1 cellular context compared by ENCODE assay signal in the genomic region with DNA sequence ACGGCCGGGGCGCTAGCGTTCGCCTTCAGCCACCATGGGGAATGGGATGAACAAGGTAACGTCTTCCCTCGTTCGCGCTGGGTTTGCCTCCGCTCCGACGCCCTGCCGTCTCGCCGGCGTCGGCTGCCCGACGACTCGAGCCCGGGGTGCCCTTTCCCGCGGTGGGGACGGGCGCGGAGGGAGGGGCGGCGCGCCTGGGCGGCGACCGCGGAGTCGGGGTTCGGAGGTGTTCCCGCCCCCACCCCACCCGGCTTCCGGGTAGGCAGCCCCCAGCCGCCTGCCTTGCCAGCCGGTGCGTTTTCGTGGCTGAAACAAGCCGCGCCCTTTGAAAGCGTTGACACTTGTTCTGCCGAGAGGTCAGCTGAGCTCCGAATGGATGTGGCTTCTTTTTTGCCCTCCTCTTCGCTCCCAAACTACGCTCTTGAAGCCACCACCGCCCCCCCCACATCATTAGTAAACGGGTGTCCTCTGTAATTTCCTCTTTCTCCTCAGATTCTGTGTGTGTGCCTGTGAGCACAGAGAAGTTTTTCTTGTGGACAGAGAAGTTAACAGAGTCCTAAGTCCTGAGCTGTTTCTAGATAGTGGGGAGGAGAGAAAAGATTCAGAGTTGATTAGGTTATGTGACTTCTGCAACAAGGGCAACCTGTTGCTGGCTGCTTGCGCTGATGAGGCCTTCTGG.
TF ChIP-seq lines count a peak whose summit lies in the region.

No MANE protein-coding gene starts in this region.

TF ChIP-seq in HepG2, 621 proteins besides CTCF, POLR2A, EP300 and RAD21 (continued from another document and continues in another):
- TF ChIP-seq, protein P1, sequence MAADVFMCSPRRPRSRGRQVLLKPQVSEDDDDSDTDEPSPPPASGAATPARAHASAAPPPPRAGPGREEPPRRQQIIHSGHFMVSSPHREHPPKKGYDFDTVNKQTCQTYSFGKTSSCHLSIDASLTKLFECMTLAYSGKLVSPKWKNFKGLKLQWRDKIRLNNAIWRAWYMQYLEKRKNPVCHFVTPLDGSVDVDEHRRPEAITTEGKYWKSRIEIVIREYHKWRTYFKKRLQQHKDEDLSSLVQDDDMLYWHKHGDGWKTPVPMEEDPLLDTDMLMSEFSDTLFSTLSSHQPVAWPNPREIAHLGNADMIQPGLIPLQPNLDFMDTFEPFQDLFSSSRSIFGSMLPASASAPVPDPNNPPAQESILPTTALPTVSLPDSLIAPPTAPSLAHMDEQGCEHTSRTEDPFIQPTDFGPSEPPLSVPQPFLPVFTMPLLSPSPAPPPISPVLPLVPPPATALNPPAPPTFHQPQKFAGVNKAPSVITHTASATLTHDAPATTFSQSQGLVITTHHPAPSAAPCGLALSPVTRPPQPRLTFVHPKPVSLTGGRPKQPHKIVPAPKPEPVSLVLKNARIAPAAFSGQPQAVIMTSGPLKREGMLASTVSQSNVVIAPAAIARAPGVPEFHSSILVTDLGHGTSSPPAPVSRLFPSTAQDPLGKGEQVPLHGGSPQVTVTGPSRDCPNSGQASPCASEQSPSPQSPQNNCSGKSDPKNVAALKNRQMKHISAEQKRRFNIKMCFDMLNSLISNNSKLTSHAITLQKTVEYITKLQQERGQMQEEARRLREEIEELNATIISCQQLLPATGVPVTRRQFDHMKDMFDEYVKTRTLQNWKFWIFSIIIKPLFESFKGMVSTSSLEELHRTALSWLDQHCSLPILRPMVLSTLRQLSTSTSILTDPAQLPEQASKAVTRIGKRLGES (CRISPR knock-in tag; IDR thresholded peaks at IDR 0.05; ENCODE audit: borderline replicate concordance), result no peak
- TF ChIP-seq MYNN (CRISPR knock-in tag; IDR thresholded peaks at IDR 0.05; ENCODE audit: low read depth) (no peak), CENPX (CRISPR knock-in tag; IDR thresholded peaks at IDR 0.05) (no peak), TAF1 (CRISPR knock-in tag; IDR thresholded peaks at IDR 0.05) (no peak; the same call in none of the 2 replicates), MTA3 (CRISPR knock-in tag; IDR thresholded peaks at IDR 0.05) (no peak), ADNP (CRISPR knock-in tag; IDR thresholded peaks at IDR 0.05) (no peak), ZNF850 (CRISPR knock-in tag; conservative IDR thresholded peaks at IDR 0.05) (no peak), IKZF1 (IDR thresholded peaks at IDR 0.05) (no peak), SNAPC2 (CRISPR knock-in tag; IDR thresholded peaks at IDR 0.05) (no peak; the same call in 1 of the 2 replicates), ZNF607 (CRISPR knock-in tag; IDR thresholded peaks at IDR 0.05; ENCODE audit: borderline replicate concordance) (peak; percentile 73), ZNF510 (CRISPR knock-in tag; IDR thresholded peaks at IDR 0.05; ENCODE audit: low read depth) (peak; percentile 80; the same call in 1 of the 2 replicates), NAIF1 (CRISPR knock-in tag; IDR thresholded peaks at IDR 0.05; ENCODE audit: borderline replicate concordance) (no peak), ZNF768 (CRISPR knock-in tag; IDR thresholded peaks at IDR 0.05) (no peak), WIZ (CRISPR knock-in tag; IDR thresholded peaks at IDR 0.05) (peak; percentile 82; the same call in 1 of the 2 replicates), ZBTB1 (CRISPR knock-in tag; IDR thresholded peaks at IDR 0.05; ENCODE audit: borderline replicate concordance) (no peak), ZNF331 (CRISPR knock-in tag; IDR thresholded peaks at IDR 0.05) (0 out of 2 replicates have a peak, but pooled peaks have one; percentile 2), NFE2 (CRISPR knock-in tag; IDR thresholded peaks at IDR 0.05) (no peak), ZBTB7B (CRISPR knock-in tag; IDR thresholded peaks at IDR 0.05) (peak; percentile 40; the same call in 1 of the 2 replicates), HOXA9 (CRISPR knock-in tag; IDR thresholded peaks at IDR 0.05; ENCODE audit: borderline replicate concordance) (peak; percentile 91; the same call in 1 of the 2 replicates), ZNF839 (CRISPR knock-in tag; IDR thresholded peaks at IDR 0.05; ENCODE audit: borderline replicate concordance) (peak; percentile 84), ZNF317 (CRISPR knock-in tag; IDR thresholded peaks at IDR 0.05) (0 out of 2 replicates have a peak, but pooled peaks have one; percentile 69), ARID2 (CRISPR knock-in tag; IDR thresholded peaks at IDR 0.05; ENCODE audit: borderline replicate concordance) (no peak), ZNF451 (CRISPR knock-in tag; IDR thresholded peaks at IDR 0.05) (no peak), GZF1 (CRISPR knock-in tag; IDR thresholded peaks at IDR 0.05) (no peak), SUZ12 (IDR thresholded peaks at IDR 0.05; ENCODE audit: low read depth, low read length) (no peak), RELA (CRISPR knock-in tag; IDR thresholded peaks at IDR 0.05) (0 out of 2 replicates have a peak, but pooled peaks have one; percentile 61), FOXJ3 (CRISPR knock-in tag; IDR thresholded peaks at IDR 0.05; ENCODE audit: borderline replicate concordance) (no peak), IRF2 (CRISPR knock-in tag; IDR thresholded peaks at IDR 0.05) (0 out of 2 replicates have a peak, but pooled peaks have one; percentile 7), ZNF430 (CRISPR knock-in tag; IDR thresholded peaks at IDR 0.05) (no peak), ZNF234 (CRISPR knock-in tag; conservative IDR thresholded peaks at IDR 0.05) (peak; percentile 86; the same call in 1 of the 2 replicates), NR2F6 (IDR thresholded peaks at IDR 0.05) (no peak), NR2F6 (CRISPR knock-in tag; IDR thresholded peaks at IDR 0.05) (no peak; the same call in 1 of the 2 replicates), ZNF235 (CRISPR knock-in tag; IDR thresholded peaks at IDR 0.05; ENCODE audit: borderline replicate concordance) (0 out of 2 replicates have a peak, but pooled peaks have one; percentile 85)
- TF ChIP-seq, protein P2, sequence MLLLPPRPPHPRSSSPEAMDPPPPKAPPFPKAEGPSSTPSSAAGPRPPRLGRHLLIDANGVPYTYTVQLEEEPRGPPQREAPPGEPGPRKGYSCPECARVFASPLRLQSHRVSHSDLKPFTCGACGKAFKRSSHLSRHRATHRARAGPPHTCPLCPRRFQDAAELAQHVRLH (CRISPR knock-in tag; IDR thresholded peaks at IDR 0.05; ENCODE audit: borderline replicate concordance, low read depth), result no peak; the same call in 1 of the 2 replicates
- TF ChIP-seq, protein P3, sequence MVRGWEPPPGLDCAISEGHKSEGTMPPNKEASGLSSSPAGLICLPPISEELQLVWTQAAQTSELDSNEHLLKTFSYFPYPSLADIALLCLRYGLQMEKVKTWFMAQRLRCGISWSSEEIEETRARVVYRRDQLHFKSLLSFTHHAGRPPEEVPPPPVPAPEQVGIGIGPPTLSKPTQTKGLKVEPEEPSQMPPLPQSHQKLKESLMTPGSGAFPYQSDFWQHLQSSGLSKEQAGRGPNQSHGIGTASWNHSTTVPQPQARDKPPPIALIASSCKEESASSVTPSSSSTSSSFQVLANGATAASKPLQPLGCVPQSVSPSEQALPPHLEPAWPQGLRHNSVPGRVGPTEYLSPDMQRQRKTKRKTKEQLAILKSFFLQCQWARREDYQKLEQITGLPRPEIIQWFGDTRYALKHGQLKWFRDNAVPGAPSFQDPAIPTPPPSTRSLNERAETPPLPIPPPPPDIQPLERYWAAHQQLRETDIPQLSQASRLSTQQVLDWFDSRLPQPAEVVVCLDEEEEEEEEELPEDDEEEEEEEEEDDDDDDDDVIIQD (CRISPR knock-in tag; IDR thresholded peaks at IDR 0.05; ENCODE audit: low read depth), result no peak
- TF ChIP-seq, protein P4, sequence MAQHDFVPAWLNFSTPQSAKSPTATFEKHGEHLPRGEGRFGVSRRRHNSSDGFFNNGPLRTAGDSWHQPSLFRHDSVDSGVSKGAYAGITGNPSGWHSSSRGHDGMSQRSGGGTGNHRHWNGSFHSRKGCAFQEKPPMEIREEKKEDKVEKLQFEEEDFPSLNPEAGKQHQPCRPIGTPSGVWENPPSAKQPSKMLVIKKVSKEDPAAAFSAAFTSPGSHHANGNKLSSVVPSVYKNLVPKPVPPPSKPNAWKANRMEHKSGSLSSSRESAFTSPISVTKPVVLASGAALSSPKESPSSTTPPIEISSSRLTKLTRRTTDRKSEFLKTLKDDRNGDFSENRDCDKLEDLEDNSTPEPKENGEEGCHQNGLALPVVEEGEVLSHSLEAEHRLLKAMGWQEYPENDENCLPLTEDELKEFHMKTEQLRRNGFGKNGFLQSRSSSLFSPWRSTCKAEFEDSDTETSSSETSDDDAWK (CRISPR knock-in tag; IDR thresholded peaks at IDR 0.05), result no peak
- TF ChIP-seq, protein P5, sequence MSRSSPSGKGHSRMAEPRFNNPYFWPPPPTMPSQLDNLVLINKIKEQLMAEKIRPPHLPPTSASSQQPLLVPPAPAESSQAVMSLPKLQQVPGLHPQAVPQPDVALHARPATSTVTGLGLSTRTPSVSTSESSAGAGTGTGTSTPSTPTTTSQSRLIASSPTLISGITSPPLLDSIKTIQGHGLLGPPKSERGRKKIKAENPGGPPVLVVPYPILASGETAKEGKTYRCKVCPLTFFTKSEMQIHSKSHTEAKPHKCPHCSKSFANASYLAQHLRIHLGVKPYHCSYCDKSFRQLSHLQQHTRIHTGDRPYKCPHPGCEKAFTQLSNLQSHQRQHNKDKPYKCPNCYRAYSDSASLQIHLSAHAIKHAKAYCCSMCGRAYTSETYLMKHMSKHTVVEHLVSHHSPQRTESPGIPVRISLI (CRISPR knock-in tag; IDR thresholded peaks at IDR 0.05; ENCODE audit: borderline replicate concordance), result no peak
- TF ChIP-seq, protein P6, sequence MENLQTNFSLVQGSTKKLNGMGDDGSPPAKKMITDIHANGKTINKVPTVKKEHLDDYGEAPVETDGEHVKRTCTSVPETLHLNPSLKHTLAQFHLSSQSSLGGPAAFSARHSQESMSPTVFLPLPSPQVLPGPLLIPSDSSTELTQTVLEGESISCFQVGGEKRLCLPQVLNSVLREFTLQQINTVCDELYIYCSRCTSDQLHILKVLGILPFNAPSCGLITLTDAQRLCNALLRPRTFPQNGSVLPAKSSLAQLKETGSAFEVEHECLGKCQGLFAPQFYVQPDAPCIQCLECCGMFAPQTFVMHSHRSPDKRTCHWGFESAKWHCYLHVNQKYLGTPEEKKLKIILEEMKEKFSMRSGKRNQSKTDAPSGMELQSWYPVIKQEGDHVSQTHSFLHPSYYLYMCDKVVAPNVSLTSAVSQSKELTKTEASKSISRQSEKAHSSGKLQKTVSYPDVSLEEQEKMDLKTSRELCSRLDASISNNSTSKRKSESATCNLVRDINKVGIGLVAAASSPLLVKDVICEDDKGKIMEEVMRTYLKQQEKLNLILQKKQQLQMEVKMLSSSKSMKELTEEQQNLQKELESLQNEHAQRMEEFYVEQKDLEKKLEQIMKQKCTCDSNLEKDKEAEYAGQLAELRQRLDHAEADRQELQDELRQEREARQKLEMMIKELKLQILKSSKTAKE (CRISPR knock-in tag; IDR thresholded peaks at IDR 0.05; ENCODE audit: borderline replicate concordance), result peak; percentile 60; the same call in 1 of the 2 replicates
- TF ChIP-seq, protein P7, sequence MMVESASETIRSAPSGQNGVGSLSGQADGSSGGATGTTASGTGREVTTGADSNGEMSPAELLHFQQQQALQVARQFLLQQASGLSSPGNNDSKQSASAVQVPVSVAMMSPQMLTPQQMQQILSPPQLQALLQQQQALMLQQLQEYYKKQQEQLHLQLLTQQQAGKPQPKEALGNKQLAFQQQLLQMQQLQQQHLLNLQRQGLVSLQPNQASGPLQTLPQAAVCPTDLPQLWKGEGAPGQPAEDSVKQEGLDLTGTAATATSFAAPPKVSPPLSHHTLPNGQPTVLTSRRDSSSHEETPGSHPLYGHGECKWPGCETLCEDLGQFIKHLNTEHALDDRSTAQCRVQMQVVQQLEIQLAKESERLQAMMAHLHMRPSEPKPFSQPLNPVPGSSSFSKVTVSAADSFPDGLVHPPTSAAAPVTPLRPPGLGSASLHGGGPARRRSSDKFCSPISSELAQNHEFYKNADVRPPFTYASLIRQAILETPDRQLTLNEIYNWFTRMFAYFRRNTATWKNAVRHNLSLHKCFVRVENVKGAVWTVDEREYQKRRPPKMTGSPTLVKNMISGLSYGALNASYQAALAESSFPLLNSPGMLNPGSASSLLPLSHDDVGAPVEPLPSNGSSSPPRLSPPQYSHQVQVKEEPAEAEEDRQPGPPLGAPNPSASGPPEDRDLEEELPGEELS (CRISPR knock-in tag; IDR thresholded peaks at IDR 0.05), result no peak; the same call in 1 of the 2 replicates
- TF ChIP-seq, protein P8, sequence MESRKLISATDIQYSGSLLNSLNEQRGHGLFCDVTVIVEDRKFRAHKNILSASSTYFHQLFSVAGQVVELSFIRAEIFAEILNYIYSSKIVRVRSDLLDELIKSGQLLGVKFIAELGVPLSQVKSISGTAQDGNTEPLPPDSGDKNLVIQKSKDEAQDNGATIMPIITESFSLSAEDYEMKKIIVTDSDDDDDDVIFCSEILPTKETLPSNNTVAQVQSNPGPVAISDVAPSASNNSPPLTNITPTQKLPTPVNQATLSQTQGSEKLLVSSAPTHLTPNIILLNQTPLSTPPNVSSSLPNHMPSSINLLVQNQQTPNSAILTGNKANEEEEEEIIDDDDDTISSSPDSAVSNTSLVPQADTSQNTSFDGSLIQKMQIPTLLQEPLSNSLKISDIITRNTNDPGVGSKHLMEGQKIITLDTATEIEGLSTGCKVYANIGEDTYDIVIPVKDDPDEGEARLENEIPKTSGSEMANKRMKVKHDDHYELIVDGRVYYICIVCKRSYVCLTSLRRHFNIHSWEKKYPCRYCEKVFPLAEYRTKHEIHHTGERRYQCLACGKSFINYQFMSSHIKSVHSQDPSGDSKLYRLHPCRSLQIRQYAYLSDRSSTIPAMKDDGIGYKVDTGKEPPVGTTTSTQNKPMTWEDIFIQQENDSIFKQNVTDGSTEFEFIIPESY (CRISPR knock-in tag; IDR thresholded peaks at IDR 0.05), result 0 out of 2 replicates have a peak, but pooled peaks have one; percentile 5
- TF ChIP-seq, protein P9, sequence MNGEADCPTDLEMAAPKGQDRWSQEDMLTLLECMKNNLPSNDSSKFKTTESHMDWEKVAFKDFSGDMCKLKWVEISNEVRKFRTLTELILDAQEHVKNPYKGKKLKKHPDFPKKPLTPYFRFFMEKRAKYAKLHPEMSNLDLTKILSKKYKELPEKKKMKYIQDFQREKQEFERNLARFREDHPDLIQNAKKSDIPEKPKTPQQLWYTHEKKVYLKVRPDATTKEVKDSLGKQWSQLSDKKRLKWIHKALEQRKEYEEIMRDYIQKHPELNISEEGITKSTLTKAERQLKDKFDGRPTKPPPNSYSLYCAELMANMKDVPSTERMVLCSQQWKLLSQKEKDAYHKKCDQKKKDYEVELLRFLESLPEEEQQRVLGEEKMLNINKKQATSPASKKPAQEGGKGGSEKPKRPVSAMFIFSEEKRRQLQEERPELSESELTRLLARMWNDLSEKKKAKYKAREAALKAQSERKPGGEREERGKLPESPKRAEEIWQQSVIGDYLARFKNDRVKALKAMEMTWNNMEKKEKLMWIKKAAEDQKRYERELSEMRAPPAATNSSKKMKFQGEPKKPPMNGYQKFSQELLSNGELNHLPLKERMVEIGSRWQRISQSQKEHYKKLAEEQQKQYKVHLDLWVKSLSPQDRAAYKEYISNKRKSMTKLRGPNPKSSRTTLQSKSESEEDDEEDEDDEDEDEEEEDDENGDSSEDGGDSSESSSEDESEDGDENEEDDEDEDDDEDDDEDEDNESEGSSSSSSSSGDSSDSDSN (CRISPR knock-in tag; IDR thresholded peaks at IDR 0.05), result peak; percentile 63; the same call in 1 of the 2 replicates
- TF ChIP-seq, protein P10, sequence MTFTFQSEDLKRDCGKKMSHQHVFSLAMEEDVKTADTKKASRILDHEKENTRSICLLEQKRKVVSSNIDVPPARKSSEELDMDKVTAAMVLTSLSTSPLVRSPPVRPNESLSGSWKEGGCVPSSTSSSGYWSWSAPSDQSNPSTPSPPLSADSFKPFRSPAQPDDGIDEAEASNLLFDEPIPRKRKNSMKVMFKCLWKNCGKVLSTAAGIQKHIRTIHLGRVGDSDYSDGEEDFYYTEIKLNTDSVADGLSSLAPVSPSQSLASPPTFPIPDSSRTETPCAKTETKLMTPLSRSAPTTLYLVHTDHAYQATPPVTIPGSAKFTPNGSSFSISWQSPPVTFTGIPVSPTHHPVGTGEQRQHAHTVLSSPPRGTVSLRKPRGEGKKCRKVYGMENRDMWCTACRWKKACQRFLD (CRISPR knock-in tag; IDR thresholded peaks at IDR 0.05; ENCODE audit: borderline replicate concordance), result peak; percentile 55; the same call in 1 of the 2 replicates
